ENCODE assay signal across 24 cellular contexts in the genomic region with DNA sequence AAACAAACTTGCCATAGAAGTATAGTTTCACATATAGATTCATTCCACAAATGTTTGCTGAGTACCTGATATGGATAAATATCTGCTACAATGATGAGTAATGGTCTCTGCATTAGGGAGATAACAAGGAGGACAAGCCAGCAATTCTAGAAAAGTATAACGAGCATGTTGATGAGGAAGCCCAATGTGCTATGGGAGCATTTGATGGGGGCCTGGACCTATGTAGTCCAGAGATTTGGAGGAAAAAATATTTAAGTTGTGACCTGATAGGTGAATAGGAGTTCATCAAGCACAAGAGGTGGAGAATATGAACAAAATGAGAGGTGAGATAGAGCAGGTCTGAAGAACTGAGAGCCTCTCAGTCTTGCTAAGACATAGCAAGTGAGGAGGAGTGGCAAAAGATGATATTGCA.
"Had no signal": no experiment of that assay in that cellular context is flagged by ENCODE, and none has a peak within 500 bp of the region (broad histone marks: within the 10 kb centered on the region; RNA-seq: fewer than 3 reads in every experiment).

No MANE protein-coding gene starts in this region.

- DNase-seq: activated CD4-positive, alpha-beta memory T cell treated with anti-CD3 and anti-CD28 coated beads, Interleukin-2, amount 10 ng/mL, durations not matched to agents 7 days and 5 days; activated CD4-positive, alpha-beta T cell treated with anti-CD3 and anti-CD28 coated beads for 1 hour; activated CD4-positive, alpha-beta T cell treated with anti-CD3 and anti-CD28 coated beads for 4 hours; activated CD4-positive, alpha-beta T cell treated with anti-CD3 and anti-CD28 coated beads, Interleukin-2, amount 10 ng/mL, durations not matched to agents 7 days and 5 days; activated CD4-positive, alpha-beta T cell treated with anti-CD3 and anti-CD28 coated beads, Interleukin-2, amount 50 U/mL, for 4 hours; activated CD8-positive, alpha-beta memory T cell treated with anti-CD3 and anti-CD28 coated beads, Interleukin-2, amount 50 U/mL, for 48 hours; activated effector memory CD4-positive, alpha-beta T cell treated with Interleukin-2 at 50 U/mL for 16 hours; activated gamma-delta T cell treated with Interleukin-2 at 50 U/mL for 16 hours; activated naive CD4-positive, alpha-beta T cell treated with anti-CD3 and anti-CD28 coated beads, Interleukin-2, amount 50 U/mL, for 16 hours; activated naive CD4-positive, alpha-beta T cell treated with Interleukin-2 at 50 U/mL for 16 hours; activated T-cell treated with anti-CD3 and anti-CD28 coated beads for 4 hours; activated T-cell treated with anti-CD3 and anti-CD28 coated beads, Interleukin-2, amount 50 U/mL, for 24 hours; activated T-cell treated with anti-CD3 and anti-CD28 coated beads, Interleukin-2, amount 50 U/mL, for 72 hours; amniotic stem cell; anterior cingulate cortex; brain microvascular endothelial cell; dorsolateral prefrontal cortex; effector memory CD4-positive, alpha-beta T cell; endodermal cell; esophagus squamous epithelium; head of caudate nucleus; T-helper 2 cell had no signal

- ATAC-seq: activated T-cell treated with anti-CD3 and anti-CD28 coated beads, Interleukin-2, amount 50 U/mL, for 72 hours; activated T-helper 17 cell treated with anti-CD3 and anti-CD28 coated beads, Interleukin-2, amount 50 U/mL, for 72 hours; WTC11 had no signal
